ENCODE assay signal across 4 cellular contexts in genomic region chr12:67573456-67573855, GRCh38.
"Had no signal": no experiment of that assay in that cellular context is flagged by ENCODE, and none has a peak within 500 bp of the region (broad histone marks: within the 10 kb centered on the region; RNA-seq: fewer than 3 reads in every experiment).

No MANE protein-coding gene starts in this region.

- H3K4me3 ChIP-seq: GM23338 had no signal

- DNase-seq: H9, HCEC 1CT, IMR-90 had no signal

- H3K4me2 ChIP-seq: GM23338 had no signal
